Comparison of ENCODE assay signal across 17 cellular contexts in genomic region chr12:131091976-131092691, GRCh38.
A peak's percentile ranks its signal among the peaks of the same experiment; 100 is the strongest.
DNase-seq lines count a peak whose midpoint lies in the region; ATAC-seq and TF ChIP-seq lines count a peak whose summit lies in the region.
"Had no signal": no experiment of that assay in that cellular context is flagged by ENCODE, and none has a peak within 500 bp of the region (broad histone marks: within the 10 kb centered on the region; RNA-seq: fewer than 3 reads in every experiment).

No MANE protein-coding gene starts in this region.

- POLR2A ChIA-PET in activated B cell treated with CpG ODN at 0.5 μM for 24 hours (lab: Charles Lee) = no interaction called here

- H3K36me3 ChIP-seq in right atrium auricular region (peaks cover 39% of the 10 kb centered on the region), upper lobe of right lung (peaks cover 16% of the 10 kb centered on the region)
- H3K36me3 ChIP-seq: adrenal gland, vagina had no signal

- DNase-seq in Right ventricle myocardium superior (peak; percentile 38), right atrium auricular region (ENCODE audit: low spot score) (no peak), activated B cell treated with CpG ODN at 0.5 μM for 24 hours (peak; percentile 12), mesenteric fat pad (ENCODE audit: low spot score) (peak; percentile 85), upper lobe of right lung (peak; percentile 54), HuH-7.5 (ENCODE audit: low spot score) (no peak), NCI-H526 (lab: John Stamatoyannopoulos, UW) (no peak)
- DNase-seq: DMS153, hippocampal formation, NCI-H187 treated with DMSO at 0.1 percent for 48 hours, NCI-H526 treated with DMSO at 0.1 percent for 48 hours had no signal

- CTCF ChIA-PET in activated B cell treated with CpG ODN at 0.5 μM for 24 hours (lab: Charles Lee) = no interaction called here

- H3K4me3 ChIP-seq in right atrium auricular region (no peak overlapping the region), upper lobe of right lung (no peak overlapping the region)
- H3K4me3 ChIP-seq: adrenal gland, lung, vagina had no signal

- H3K9me3 Mint-ChIP-seq in activated B cell treated with CpG ODN at 0.5 μM for 24 hours = no peaks in the 10 kb centered on the region

- H3K27me3 ChIP-seq in right atrium auricular region = no peaks in the 10 kb centered on the region
- no peaks in the 10 kb centered on the region for H3K27me3 ChIP-seq in upper lobe of right lung
- H3K27me3 ChIP-seq: adrenal gland, vagina had no signal

- no peak overlapping the region for H3K4me3 Mint-ChIP-seq in activated B cell treated with CpG ODN at 0.5 μM for 24 hours

- H3K9me3 ChIP-seq in right atrium auricular region = no peaks in the 10 kb centered on the region
- H3K9me3 ChIP-seq in upper lobe of right lung = no peaks in the 10 kb centered on the region
- H3K9me3 ChIP-seq: adrenal gland, vagina had no signal

- intact Hi-C loops in Right ventricle myocardium superior (cut with DNase I) = no loop called here
- intact Hi-C loops in activated B cell treated with CpG ODN at 0.5 μM for 24 hours (cut with micrococcal nuclease) = loop anchor here (5.0 kb wide), 1 partner anchor 110 kb away; no protein-coding TSS in a partner anchor
- intact Hi-C loops in upper lobe of right lung (cut with DNase I) = no loop called here

- H3K27ac ChIP-seq in right atrium auricular region (no peak overlapping the region), upper lobe of right lung (no peak overlapping the region)
- H3K27ac ChIP-seq: adrenal gland, HL-60, vagina had no signal

- no peak for TF ChIP-seq CTCF in right atrium auricular region (IDR thresholded peaks at IDR 0.05)
- TF ChIP-seq CTCF in activated B cell treated with CpG ODN at 0.5 μM for 24 hours (IDR thresholded peaks at IDR 0.05) = no peak
- TF ChIP-seq CTCF in upper lobe of right lung (IDR thresholded peaks at IDR 0.05) = no peak

- no peaks in the 10 kb centered on the region for H3K36me3 Mint-ChIP-seq in activated B cell treated with CpG ODN at 0.5 μM for 24 hours (ENCODE audit: low read depth)

- peaks cover 0 to 16% of the 10 kb centered on the region in 2 donors for H3K4me1 ChIP-seq in right atrium auricular region
- H3K4me1 ChIP-seq in upper lobe of right lung = no peaks in the 10 kb centered on the region
- H3K4me1 ChIP-seq: adrenal gland had no signal

- no peak overlapping the region for H3K27ac Mint-ChIP-seq in activated B cell treated with CpG ODN at 0.5 μM for 24 hours

- peaks cover 15% of the 10 kb centered on the region for H3K4me1 Mint-ChIP-seq in activated B cell treated with CpG ODN at 0.5 μM for 24 hours

- H3K27me3 Mint-ChIP-seq in activated B cell treated with CpG ODN at 0.5 μM for 24 hours = peaks cover 3% of the 10 kb centered on the region

- ATAC-seq in Right ventricle myocardium superior (ENCODE audit: poor library complexity) = no peak
- no peak for ATAC-seq in activated B cell treated with CpG ODN at 0.5 μM for 24 hours (ENCODE audit: low read depth)
- no peak for ATAC-seq in upper lobe of right lung
- no peak for ATAC-seq in GM19467 (IDR thresholded peaks at IDR 0.05; ENCODE audit: unreplicated experiment)
- ATAC-seq: esophagus mucosa had no signal

Comparison
In these comparisons a context has a peak if more than half of its experiments do, and no peak if none do; other contexts are left out.
1. DNase-seq: peak in Right ventricle myocardium superior (single experiment), activated B cell treated with CpG ODN at 0.5 μM for 24 hours (single experiment), mesenteric fat pad (single experiment) and upper lobe of right lung (single experiment); none in right atrium auricular region (single experiment), HuH-7.5 (single experiment) and NCI-H526 (0 of 2).